ENCODE assay signal across 8 cellular contexts in the genomic region with DNA sequence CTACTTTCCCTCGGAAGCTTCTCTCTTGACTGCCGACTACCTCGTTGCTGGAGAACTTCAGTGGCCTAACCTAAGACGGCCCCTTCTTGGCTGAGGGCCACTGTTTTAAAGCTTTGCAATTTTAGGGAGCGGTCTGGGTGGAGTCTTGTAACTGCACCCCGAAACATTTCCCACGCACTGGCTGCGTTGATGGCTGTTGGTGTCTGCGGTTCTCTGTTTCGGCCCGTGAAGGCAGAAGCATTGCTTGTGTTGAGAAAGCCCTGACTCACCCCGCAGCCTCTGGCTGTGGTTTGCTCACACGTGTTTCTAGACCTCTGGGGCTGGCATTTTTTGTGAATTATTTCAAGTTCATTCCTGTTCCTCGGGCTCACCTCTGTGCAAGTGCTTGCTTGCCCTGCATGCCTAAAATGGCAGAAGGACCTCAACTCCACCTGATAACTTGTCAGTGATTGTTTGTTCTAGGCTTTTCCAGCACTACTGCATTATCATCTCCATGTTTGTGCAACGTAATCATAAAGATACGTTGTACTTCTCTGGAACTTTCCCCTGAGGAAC.
A peak's percentile ranks its signal among the peaks of the same experiment; 100 is the strongest.
DNase-seq lines count a peak whose midpoint lies in the region; ATAC-seq and TF ChIP-seq lines count a peak whose summit lies in the region.

No MANE protein-coding gene starts in this region.

- no peak overlapping the region for H3K4me3 ChIP-seq in AG09309 (ENCODE audit: control insufficient read depth, low read depth, low read length)
- H3K4me3 ChIP-seq in MG63, result no peak overlapping the region
- H3K4me3 ChIP-seq in WERI-Rb-1 (ENCODE audit: low read depth, low read length), result no peak overlapping the region

- peaks cover 3 to 12% (median 10%) of the 10 kb centered on the region in 4 donors for H3K4me1 Mint-ChIP-seq in naive thymus-derived CD8-positive, alpha-beta T cell

- H3K4me3 Mint-ChIP-seq in naive thymus-derived CD8-positive, alpha-beta T cell, result peak overlapping the region in 6 of 10 donors; percentile 7 to 64 (median 32)

- DNase-seq in AG09309 (ENCODE audit: low read depth) (peak; percentile 50), MG63 (peak; percentile 48), WERI-Rb-1 (no peak), DMS53 (lab: John Stamatoyannopoulos, UW) (no peak)
- DNase-seq in activated naive CD4-positive, alpha-beta T cell treated with anti-CD3 and anti-CD28 coated beads, Interleukin-2, amount 50 U/mL, for 16 hours, result peak; percentile 51
- peak in 2 of 10 donors; percentile 13 to 30 for DNase-seq in naive thymus-derived CD8-positive, alpha-beta T cell

- H3K9me3 Mint-ChIP-seq in naive thymus-derived CD8-positive, alpha-beta T cell, result peaks cover 0 to 45% (median 31%) of the 10 kb centered on the region in 9 donors

- H3K27me3 ChIP-seq in MG63 (no peaks in the 10 kb centered on the region), WERI-Rb-1 (ENCODE audit: insufficient read depth, low read depth, severe bottlenecking) (no peaks in the 10 kb centered on the region)

- H3K36me3 Mint-ChIP-seq in naive thymus-derived CD8-positive, alpha-beta T cell, result peaks cover 0 to 32% (median 11%) of the 10 kb centered on the region in 3 donors

- ATAC-seq in naive thymus-derived CD8-positive, alpha-beta T cell, result peak; percentile 27 to 35
- ATAC-seq in GM21528 (IDR thresholded peaks at IDR 0.05; ENCODE audit: low FRiP score, unreplicated experiment) (no peak), GM21515 (IDR thresholded peaks at IDR 0.05; ENCODE audit: unreplicated experiment) (no peak)

- H3K9me3 ChIP-seq in MG63, result peaks cover 34% of the 10 kb centered on the region
- H3K9me3 ChIP-seq in WERI-Rb-1 (ENCODE audit: severe bottlenecking), result peaks cover 29% of the 10 kb centered on the region

- H3K27ac ChIP-seq in WERI-Rb-1, result no peak overlapping the region

- H3K27me3 Mint-ChIP-seq in naive thymus-derived CD8-positive, alpha-beta T cell, result peaks cover 0 to 11% (median 5%) of the 10 kb centered on the region in 5 donors

- POLR2A ChIA-PET in naive thymus-derived CD8-positive, alpha-beta T cell (lab: Charles Lee), result no interaction called here

- no peak for TF ChIP-seq CTCF in AG09309 (IDR thresholded peaks at IDR 0.05; ENCODE audit: control insufficient read depth, insufficient read depth, low read depth, low read length, missing control alignments)
- no peak for TF ChIP-seq CTCF in WERI-Rb-1 (IDR thresholded peaks at IDR 0.05; ENCODE audit: low read depth, low read length)

- no peaks in the 10 kb centered on the region for H3K36me3 ChIP-seq in MG63
- H3K36me3 ChIP-seq in WERI-Rb-1, result no peaks in the 10 kb centered on the region

- H3K27ac Mint-ChIP-seq in naive thymus-derived CD8-positive, alpha-beta T cell, result peak overlapping the region in 2 of 10 donors; percentile 1 to 35

Comparison
In these comparisons a context has a peak if more than half of its experiments do, and no peak if none do; other contexts are left out.
1. DNase-seq: peak in AG09309 (single experiment), MG63 (single experiment) and activated naive CD4-positive, alpha-beta T cell treated with anti-CD3 and anti-CD28 coated beads, Interleukin-2, amount 50 U/mL, for 16 hours (single experiment); none in WERI-Rb-1 (single experiment) and DMS53 (single experiment).
2. ATAC-seq: peak in naive thymus-derived CD8-positive, alpha-beta T cell (2 of 2); none in GM21528 (single experiment) and GM21515 (single experiment).